ENCODE assay signal across 1 cellular context in genomic region chr6:34888874-34889555, GRCh38.
TF ChIP-seq lines count a peak whose summit lies in the region.

Gene ANKS1A (plus strand): TSS chr6:34889255. CDS start chr6:34889403, 148 bp downstream.

TF ChIP-seq in K562, 482 proteins besides CTCF, POLR2A, EP300 and RAD21 (continued from another document and continues in another):
- TF ChIP-seq TSC22D4 (tag; IDR thresholded peaks at IDR 0.05) (no peak), GMEB1 (CRISPR knock-in tag; IDR thresholded peaks at IDR 0.05) (peak; percentile 88), ZNF79 (CRISPR knock-in tag; IDR thresholded peaks at IDR 0.05; ENCODE audit: low read depth) (no peak), ZNF217 (CRISPR knock-in tag; IDR thresholded peaks at IDR 0.05) (no peak), USF2 (CRISPR knock-in tag; IDR thresholded peaks at IDR 0.05) (peak; percentile 51), MXD1 (CRISPR knock-in tag; IDR thresholded peaks at IDR 0.05; ENCODE audit: borderline replicate concordance, poor library complexity, severe bottlenecking) (no peak), ZNF143 (CRISPR knock-in tag; IDR thresholded peaks at IDR 0.05) (0 out of 2 replicates have a peak, but pooled peaks have one; percentile 32), CBFA2T2 (conservative IDR thresholded peaks at IDR 0.05) (no peak), HNRNPLL (IDR thresholded peaks at IDR 0.05; ENCODE audit: low read depth, low read length, poor library complexity, severe bottlenecking) (no peak), ZNF12 (CRISPR knock-in tag; IDR thresholded peaks at IDR 0.05) (no peak), FUS (optimal IDR thresholded peaks at IDR 0.05; ENCODE audit: low read depth, low read length) (peak; percentile 17), NR2C2 (CRISPR knock-in tag; IDR thresholded peaks at IDR 0.05) (no peak), NR2C2 (tag; IDR thresholded peaks at IDR 0.05) (no peak), RBM15 (IDR thresholded peaks at IDR 0.05; ENCODE audit: insufficient read depth, low read length) (no peak), RNF2 (IDR thresholded peaks at IDR 0.05) (no peak), CCAR2 (IDR thresholded peaks at IDR 0.05; ENCODE audit: low read depth, low read length) (no peak), RBM14 (IDR thresholded peaks at IDR 0.05; ENCODE audit: borderline replicate concordance, insufficient read depth, low read depth, low read length) (no peak), HCFC1 (IDR thresholded peaks at IDR 0.05; ENCODE audit: low read depth, low read length) (peak; percentile 51), SRSF3 (IDR thresholded peaks at IDR 0.05; ENCODE audit: insufficient read depth, low read length) (no peak), POU5F1 (IDR thresholded peaks at IDR 0.05; ENCODE audit: borderline replicate concordance, low read depth, low read length, partially characterized antibody) (no peak), HBP1 (CRISPR knock-in tag; IDR thresholded peaks at IDR 0.05) (0 out of 2 replicates have a peak, but pooled peaks have one; percentile 23), HOMEZ (CRISPR knock-in tag; IDR thresholded peaks at IDR 0.05) (no peak), ZKSCAN1 (IDR thresholded peaks at IDR 0.05; ENCODE audit: low read depth, low read length) (no peak), MTA3 (IDR thresholded peaks at IDR 0.05; ENCODE audit: borderline replicate concordance) (peak; percentile 62; the same call in 1 of the 2 replicates), HDAC1 (IDR thresholded peaks at IDR 0.05) (peak in 1 of 2 experiments; percentile 82; a peak in 3 of 4 replicates), MGA (IDR thresholded peaks at IDR 0.05) (no peak), WHSC1 (IDR thresholded peaks at IDR 0.05; ENCODE audit: low read length) (no peak), MCM7 (IDR thresholded peaks at IDR 0.05) (no peak), EGR1 (conservative IDR thresholded peaks at IDR 0.05) (peak; percentile 95), ZNF518B (CRISPR knock-in tag; IDR thresholded peaks at IDR 0.05) (no peak), MEIS2 (IDR thresholded peaks at IDR 0.05; ENCODE audit: partially characterized antibody) (no peak), MCM5 (IDR thresholded peaks at IDR 0.05; ENCODE audit: low read depth) (no peak), KAT8 (IDR thresholded peaks at IDR 0.05; ENCODE audit: low read depth) (no peak), TRIM25 (IDR thresholded peaks at IDR 0.05; ENCODE audit: borderline replicate concordance) (no peak), ZNF644 (tag; IDR thresholded peaks at IDR 0.05; ENCODE audit: low read depth) (no peak), STAG1 (CRISPR knock-in tag; IDR thresholded peaks at IDR 0.05; ENCODE audit: borderline replicate concordance) (no peak), ADNP (tag; IDR thresholded peaks at IDR 0.05) (no peak)
